Comparison of ENCODE assay signal across 15 cellular contexts in the genomic region with DNA sequence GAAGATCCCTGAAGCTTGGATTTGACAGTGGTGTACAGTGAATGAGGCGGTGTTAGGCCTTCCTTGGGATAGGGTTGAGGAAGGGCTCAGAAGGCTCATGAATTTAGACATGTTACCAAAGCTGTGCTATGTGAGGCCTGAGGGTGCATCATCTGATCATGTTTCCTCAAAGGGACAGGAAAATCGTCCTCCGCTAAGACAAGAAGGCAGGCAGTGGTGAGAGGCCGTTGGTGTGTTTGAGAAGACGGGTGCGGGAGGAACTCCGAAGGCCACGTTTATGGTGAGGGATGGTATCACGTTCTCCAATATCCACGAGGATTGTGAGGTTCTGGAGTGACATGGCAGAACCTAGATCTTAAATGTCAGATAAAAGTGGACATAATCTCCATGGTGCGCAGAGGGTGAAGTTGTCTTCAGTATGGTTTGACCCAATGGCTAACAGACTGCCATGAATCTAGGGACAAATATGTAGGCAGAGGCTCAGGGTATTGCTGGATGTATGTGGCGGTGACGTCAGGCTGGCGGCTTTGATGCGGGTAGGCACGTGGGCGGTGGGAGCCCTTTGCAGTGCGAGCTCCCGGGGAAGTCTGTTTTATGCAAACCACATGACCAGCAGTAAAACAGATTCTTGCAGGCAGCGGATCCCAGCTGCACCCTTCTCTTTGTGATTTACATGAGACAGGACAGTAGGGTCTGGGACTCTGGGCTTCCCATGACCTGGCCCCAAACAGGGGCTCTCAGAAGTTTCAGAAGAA.
A peak's percentile ranks its signal among the peaks of the same experiment; 100 is the strongest.
DNase-seq lines count a peak whose midpoint lies in the region; ATAC-seq and TF ChIP-seq lines count a peak whose summit lies in the region.
"Had no signal": no experiment of that assay in that cellular context is flagged by ENCODE, and none has a peak within 500 bp of the region (broad histone marks: within the 10 kb centered on the region; RNA-seq: fewer than 3 reads in every experiment).

No MANE protein-coding gene starts in this region.

- peak overlapping the region in 1 of 3 donors; percentile 69 for H3K4me3 Mint-ChIP-seq in T-cell
- no peak overlapping the region for H3K4me3 Mint-ChIP-seq in activated T-helper 17 cell treated with anti-CD3 and anti-CD28 coated beads, Interleukin-2, amount 50 U/mL, for 72 hours
- no peak overlapping the region for H3K4me3 Mint-ChIP-seq in endothelial cell (ENCODE audit: unreplicated experiment)
- H3K4me3 Mint-ChIP-seq: activated naive CD8-positive, alpha-beta T cell; B cell; HFFc6 had no signal

- POLR2A ChIA-PET in T-cell (lab: Charles Lee) = no interaction called here

- H3K9me3 Mint-ChIP-seq in T-cell (no peaks in the 10 kb centered on the region), endothelial cell (ENCODE audit: unreplicated experiment) (no peaks in the 10 kb centered on the region)
- H3K9me3 Mint-ChIP-seq in activated T-helper 17 cell treated with anti-CD3 and anti-CD28 coated beads, Interleukin-2, amount 50 U/mL, for 72 hours = peaks cover 4% of the 10 kb centered on the region

- peak overlapping the region; percentile 55 for H3K4me2 ChIP-seq in DND-41 (ENCODE audit: insufficient read depth, low read length)
- H3K4me2 ChIP-seq in smooth muscle cell = peak overlapping the region; percentile 40

- WGBS in smooth muscle cell (ENCODE audit: low lambda C conversion rate) = 54% methylated on average over 20 of the region's 20 CpGs

- H3K36me3 Mint-ChIP-seq in T-cell (peaks cover 3% of the 10 kb centered on the region), endothelial cell (ENCODE audit: low read depth, unreplicated experiment) (no peaks in the 10 kb centered on the region)
- H3K36me3 Mint-ChIP-seq in activated T-helper 17 cell treated with anti-CD3 and anti-CD28 coated beads, Interleukin-2, amount 50 U/mL, for 72 hours (ENCODE audit: low read depth) = no peaks in the 10 kb centered on the region

- no peak for TF ChIP-seq CTCF in DND-41 (IDR thresholded peaks at IDR 0.05; ENCODE audit: borderline replicate concordance, extremely low read depth, low read length, poor library complexity, severe bottlenecking)
- TF ChIP-seq CTCF in smooth muscle cell (IDR thresholded peaks at IDR 0.05; ENCODE audit: borderline replicate concordance, insufficient read depth, poor library complexity, severe bottlenecking) = no peak
- TF ChIP-seq CTCF in endothelial cell (IDR thresholded peaks at IDR 0.05; ENCODE audit: unreplicated experiment) = no peak

- DNase-seq in DND-41 = peak; percentile 96
- peak in 21 of 34 experiments; percentile 4 to 45 (median 18) for DNase-seq in T-cell
- DNase-seq in smooth muscle cell (lab: John Stamatoyannopoulos, UW; ENCODE audit: unreplicated experiment) = no peak
- no peak for DNase-seq in iPS-NIHi11 (ENCODE audit: low spot score)
- DNase-seq in endothelial cell (ENCODE audit: low spot score) = no peak
- DNase-seq: HFFc6, hypothalamus, lower lobe of right lung, NCI-H1417 had no signal

- peaks cover 75% of the 10 kb centered on the region for H3K4me1 ChIP-seq in DND-41 (ENCODE audit: insufficient read depth, low read length)
- H3K4me1 ChIP-seq in smooth muscle cell (ENCODE audit: low read depth) = no peaks in the 10 kb centered on the region
- H3K4me1 ChIP-seq: esophagus muscularis mucosa, lower lobe of right lung had no signal

- H3K27ac ChIP-seq in DND-41 (ENCODE audit: low read length) (peak overlapping the region; percentile 87), smooth muscle cell (ENCODE audit: low read depth) (no peak overlapping the region)
- H3K27ac ChIP-seq: esophagus muscularis mucosa, lower lobe of right lung had no signal

- H3K4me3 ChIP-seq in DND-41 (ENCODE audit: low read depth in 1 of 2, low read length in 2 of 2) (peak overlapping the region in 1 of 2 experiments; percentile 42; a peak in 2 of 4 replicates), smooth muscle cell (no peak overlapping the region)
- H3K4me3 ChIP-seq: esophagus muscularis mucosa, lower lobe of right lung had no signal

- peak overlapping the region; percentile 52 for H3K9ac ChIP-seq in DND-41 (ENCODE audit: low read depth, low read length)
- H3K9ac ChIP-seq in smooth muscle cell (ENCODE audit: low read depth) = no peak overlapping the region

- CTCF ChIA-PET in T-cell (lab: Charles Lee) = no interaction called here

- H3K79me2 ChIP-seq in DND-41 (ENCODE audit: insufficient read depth, low read length) (peaks cover 3% of the 10 kb centered on the region; the same call in 1 of the 2 replicates), smooth muscle cell (ENCODE audit: low read depth) (no peaks in the 10 kb centered on the region)

- no peaks in the 10 kb centered on the region for H3F3A ChIP-seq in smooth muscle cell (ENCODE audit: low read depth)

- H3K36me3 ChIP-seq in DND-41 (ENCODE audit: insufficient read depth, low read length) (no peaks in the 10 kb centered on the region), smooth muscle cell (ENCODE audit: low read depth) (no peaks in the 10 kb centered on the region)
- H3K36me3 ChIP-seq: esophagus muscularis mucosa, lower lobe of right lung had no signal

- no peak overlapping the region for H3K27ac Mint-ChIP-seq in T-cell
- no peak overlapping the region for H3K27ac Mint-ChIP-seq in activated T-helper 17 cell treated with anti-CD3 and anti-CD28 coated beads, Interleukin-2, amount 50 U/mL, for 72 hours
- no peak overlapping the region for H3K27ac Mint-ChIP-seq in endothelial cell (ENCODE audit: unreplicated experiment)
- H3K27ac Mint-ChIP-seq: activated naive CD8-positive, alpha-beta T cell; B cell; HFFc6 had no signal

- no peaks in the 10 kb centered on the region for H3K9me3 ChIP-seq in DND-41 (ENCODE audit: insufficient read depth, low read length, severe bottlenecking)
- H3K9me3 ChIP-seq in smooth muscle cell (replicated peaks; ENCODE audit: low read depth) = no peaks in the 10 kb centered on the region
- H3K9me3 ChIP-seq: esophagus muscularis mucosa, lower lobe of right lung had no signal

- H3K4me1 Mint-ChIP-seq in T-cell = peaks cover 13 to 24% (median 23%) of the 10 kb centered on the region in 3 donors
- peaks cover 13% of the 10 kb centered on the region for H3K4me1 Mint-ChIP-seq in activated T-helper 17 cell treated with anti-CD3 and anti-CD28 coated beads, Interleukin-2, amount 50 U/mL, for 72 hours
- H3K4me1 Mint-ChIP-seq in endothelial cell (ENCODE audit: unreplicated experiment) = no peaks in the 10 kb centered on the region
- H3K4me1 Mint-ChIP-seq: B cell had no signal

- H3K27me3 Mint-ChIP-seq in T-cell (peaks cover 18 to 34% of the 10 kb centered on the region in 2 donors), endothelial cell (ENCODE audit: unreplicated experiment) (no peaks in the 10 kb centered on the region)
- peaks cover 25% of the 10 kb centered on the region for H3K27me3 Mint-ChIP-seq in activated T-helper 17 cell treated with anti-CD3 and anti-CD28 coated beads, Interleukin-2, amount 50 U/mL, for 72 hours

- H4K20me1 ChIP-seq in DND-41 (ENCODE audit: insufficient read depth, low read length) = no peaks in the 10 kb centered on the region
- H4K20me1 ChIP-seq in smooth muscle cell (ENCODE audit: low read depth) = no peaks in the 10 kb centered on the region

- H2AFZ ChIP-seq in DND-41 (ENCODE audit: low read depth, low read length) (peak overlapping the region; percentile 2; the same call in 1 of the 2 replicates), smooth muscle cell (ENCODE audit: low read depth) (no peak overlapping the region)

- ATAC-seq in DND-41 (ENCODE audit: insufficient read depth, low read depth) = peak; percentile 82
- ATAC-seq in T-cell (replicated peaks in 1 of 4) = peak in 2 of 4 experiments; percentile 63 to 85
- ATAC-seq in activated T-helper 17 cell treated with anti-CD3 and anti-CD28 coated beads, Interleukin-2, amount 50 U/mL, for 72 hours (replicated peaks) = peak; percentile 26
- ATAC-seq in HG02970 (IDR thresholded peaks at IDR 0.05; ENCODE audit: low FRiP score, unreplicated experiment) = no peak
- ATAC-seq in HG03159 (IDR thresholded peaks at IDR 0.05; ENCODE audit: unreplicated experiment) = no peak
- ATAC-seq: lower lobe of right lung had no signal

- H3K27me3 ChIP-seq in DND-41 (ENCODE audit: insufficient read depth, low read length, poor library complexity) = no peaks in the 10 kb centered on the region
- peaks cover 8% of the 10 kb centered on the region for H3K27me3 ChIP-seq in smooth muscle cell (ENCODE audit: low read depth)

Comparison
In these comparisons a context has a peak if more than half of its experiments do, and no peak if none do; other contexts are left out.
1. ATAC-seq: peak in DND-41 (single experiment) and activated T-helper 17 cell treated with anti-CD3 and anti-CD28 coated beads, Interleukin-2, amount 50 U/mL, for 72 hours (single experiment); none in HG02970 (single experiment) and HG03159 (single experiment).
2. DNase-seq: peak in DND-41 (single experiment) and T-cell (21 of 34); none in smooth muscle cell (single experiment), iPS-NIHi11 (single experiment) and endothelial cell (single experiment).